ENCODE assay signal across 28 cellular contexts in genomic region chr11:83057721-83058120, GRCh38.
"Had no signal": no experiment of that assay in that cellular context is flagged by ENCODE, and none has a peak within 500 bp of the region (broad histone marks: within the 10 kb centered on the region; RNA-seq: fewer than 3 reads in every experiment).

No MANE protein-coding gene starts in this region.

- H3K27ac Mint-ChIP-seq: activated CD4-positive, alpha-beta memory T cell treated with anti-CD3 and anti-CD28 coated beads, Interleukin-2, amount 10 ng/mL, durations not matched to agents 7 days and 5 days; activated CD4-positive, alpha-beta T cell treated with anti-CD3 and anti-CD28 coated beads, Interleukin-2, amount 10 ng/mL, durations not matched to agents 24 days and 14 days; activated T-helper 17 cell treated with anti-CD3 and anti-CD28 coated beads, Interleukin-2, amount 50 U/mL, for 72 hours; type B pancreatic cell had no signal

- H3K9me3 ChIP-seq: body of pancreas, heart left ventricle, pancreas, prostate gland, testis, uterus had no signal

- H3K4me3 ChIP-seq: body of pancreas, heart left ventricle, pancreas, prostate gland, smooth muscle cell, testis, uterus had no signal

- DNase-seq: activated CD4-positive, alpha-beta memory T cell treated with anti-CD3 and anti-CD28 coated beads, Interleukin-2, amount 10 ng/mL, durations not matched to agents 7 days and 5 days; activated CD4-positive, alpha-beta T cell treated with anti-CD3 and anti-CD28 coated beads, Interleukin-2, amount 10 ng/mL, durations not matched to agents 24 days and 14 days; activated CD4-positive, CD25-positive, alpha-beta regulatory T cell treated with anti-CD3 and anti-CD28 coated beads, Interleukin-2, amount 50 U/mL, for 72 hours; activated naive CD4-positive, alpha-beta T cell; activated T-cell treated with anti-CD3 and anti-CD28 coated beads, Interleukin-2, amount 50 U/mL, for 4 hours; aorta; body of pancreas; heart left ventricle; hypothalamus; immature natural killer cell; kidney; left colon; midbrain; naive thymus-derived CD8-positive, alpha-beta T cell; nucleus accumbens; pancreas; stimulated activated CD4-positive, alpha-beta T cell treated with anti-CD3 and anti-CD28 coated beads, Interleukin-2, amount 100 ng/mL, for 24 hours; stimulated activated naive CD8-positive, alpha-beta T cell treated with anti-CD3 and anti-CD28 coated beads, Interleukin-15, Interleukin-2, amounts not matched to agents 100 U/mL and 50 U/mL, for 24 hours; T1000; testis; uterus; WERI-Rb-1 had no signal

- H3K27me3 Mint-ChIP-seq: activated CD4-positive, alpha-beta memory T cell treated with anti-CD3 and anti-CD28 coated beads, Interleukin-2, amount 10 ng/mL, durations not matched to agents 7 days and 5 days; activated CD4-positive, alpha-beta T cell treated with anti-CD3 and anti-CD28 coated beads, Interleukin-2, amount 10 ng/mL, durations not matched to agents 24 days and 14 days; activated naive CD8-positive, alpha-beta T cell; activated T-helper 17 cell treated with anti-CD3 and anti-CD28 coated beads, Interleukin-2, amount 50 U/mL, for 72 hours; naive thymus-derived CD8-positive, alpha-beta T cell; type B pancreatic cell had no signal

- H3K27me3 ChIP-seq: body of pancreas, heart left ventricle, pancreas, testis, uterus had no signal

- H3K4me1 ChIP-seq: prostate gland, uterus had no signal

- H3K4me2 ChIP-seq: smooth muscle cell had no signal

- H3K27ac ChIP-seq: body of pancreas, heart left ventricle, pancreas, prostate gland, testis, uterus, WERI-Rb-1 had no signal

- ATAC-seq: activated T-cell treated with anti-CD3 and anti-CD28 coated beads, Interleukin-2, amount 50 U/mL, for 4 hours; activated T-helper 17 cell treated with anti-CD3 and anti-CD28 coated beads, Interleukin-2, amount 50 U/mL, for 72 hours; body of pancreas; left colon; naive thymus-derived CD8-positive, alpha-beta T cell; pancreas; stimulated activated naive CD8-positive, alpha-beta T cell treated with anti-CD3 and anti-CD28 coated beads, Interleukin-15, Interleukin-2, amounts not matched to agents 100 U/mL and 50 U/mL, for 24 hours had no signal

- H3K4me1 Mint-ChIP-seq: neural crest cell had no signal

- H3K36me3 ChIP-seq: heart left ventricle, pancreas, prostate gland, uterus, WERI-Rb-1 had no signal

- H3K4me3 Mint-ChIP-seq: activated CD4-positive, alpha-beta memory T cell treated with anti-CD3 and anti-CD28 coated beads, Interleukin-2, amount 10 ng/mL, durations not matched to agents 7 days and 5 days; activated CD4-positive, alpha-beta T cell treated with anti-CD3 and anti-CD28 coated beads, Interleukin-2, amount 10 ng/mL, durations not matched to agents 24 days and 14 days; activated naive CD8-positive, alpha-beta T cell; activated T-cell treated with anti-CD3 and anti-CD28 coated beads, Interleukin-2, amount 50 U/mL, for 4 hours; activated T-helper 17 cell treated with anti-CD3 and anti-CD28 coated beads, Interleukin-2, amount 50 U/mL, for 72 hours; immature natural killer cell; naive thymus-derived CD8-positive, alpha-beta T cell; neural crest cell; type B pancreatic cell had no signal

- H3K9me3 Mint-ChIP-seq: immature natural killer cell, neural crest cell, type B pancreatic cell had no signal
